9 cellular contexts compared by ENCODE assay signal in genomic region chr13:40653558-40654318, GRCh38. TPM values are rescaled to one million over a fixed set of nuclear protein-coding genes. Genes with fewer than 3 reads are reported as not detected.
DNase-seq lines count a peak whose midpoint lies in the region; ATAC-seq and TF ChIP-seq lines count a peak whose summit lies in the region.
"Had no signal": no experiment of that assay in that cellular context is flagged by ENCODE, and none has a peak within 500 bp of the region (broad histone marks: within the 10 kb centered on the region; RNA-seq: fewer than 3 reads in every experiment).

No MANE protein-coding gene starts in this region.

- H3K4me3 Mint-ChIP-seq in activated CD4-positive, alpha-beta T cell treated with anti-CD3 and anti-CD28 coated beads for 36 hours = peak overlapping the region; percentile 38
- peak overlapping the region; percentile 78 for H3K4me3 Mint-ChIP-seq in stimulated activated memory B cell treated with anti-CD40 and anti-IgM and Interleukin-4, amounts not matched to agents 10 μg/mL and 1 μg/mL and 100 μg/mL, for 72 hours

- no peaks in the 10 kb centered on the region; the same call in 1 of the 2 replicates for H4K20me1 ChIP-seq in OCI-LY7 (ENCODE audit: insufficient read depth, low read length)

- intact Hi-C loops in activated CD4-positive, alpha-beta T cell treated with anti-CD3 and anti-CD28 coated beads for 36 hours (cut with DNase I, micrococcal nuclease) = loop anchor here (1.0 to 5.0 kb wide), 3 partner anchors 9 to 551 kb away; no protein-coding TSS in a partner anchor
- intact Hi-C loops in OCI-LY7 (cut with micrococcal nuclease; ENCODE audit: unreplicated experiment) = loop anchor here (2.0 to 5.0 kb wide), 3 partner anchors 65 to 526 kb away; no protein-coding TSS in a partner anchor
- intact Hi-C loops in sciatic nerve (cut with DNase I) = no loop called here

- H3K4me2 ChIP-seq in OCI-LY7 (ENCODE audit: low read length) = peak overlapping the region; percentile 81

- peaks cover 95% of the 10 kb centered on the region for H3K4me1 ChIP-seq in OCI-LY7 (ENCODE audit: insufficient read depth, low read length, poor library complexity, severe bottlenecking)
- H3K4me1 ChIP-seq in effector memory CD4-positive, alpha-beta T cell (ENCODE audit: control insufficient read depth, insufficient read depth, low read length, poor library complexity, severe bottlenecking) = peaks cover 46% of the 10 kb centered on the region

- H3K9me2 ChIP-seq in OCI-LY7 (ENCODE audit: insufficient read depth, low read length) = no peaks in the 10 kb centered on the region

- H3K9me3 Mint-ChIP-seq in activated CD4-positive, alpha-beta T cell treated with anti-CD3 and anti-CD28 coated beads for 36 hours (ENCODE audit: low read depth) = peaks cover 4% of the 10 kb centered on the region
- H3K9me3 Mint-ChIP-seq in stimulated activated memory B cell treated with anti-CD40 and anti-IgM and Interleukin-4, amounts not matched to agents 10 μg/mL and 1 μg/mL and 100 μg/mL, for 72 hours = no peaks in the 10 kb centered on the region

- peaks cover 34% of the 10 kb centered on the region for H3K36me3 ChIP-seq in OCI-LY7 (ENCODE audit: insufficient read depth, low read length)
- H3K36me3 ChIP-seq in effector memory CD4-positive, alpha-beta T cell (ENCODE audit: control insufficient read depth, insufficient read depth, low read length) = no peaks in the 10 kb centered on the region

- peak; percentile 38 for DNase-seq in activated CD4-positive, alpha-beta T cell treated with anti-CD3 and anti-CD28 coated beads for 36 hours
- no peak for DNase-seq in activated CD4-positive, alpha-beta T cell treated with anti-CD3 and anti-CD28 coated beads, Interleukin-2, amount 50 U/mL, for 1 hour
- peak; percentile 58 for DNase-seq in OCI-LY7 (ENCODE audit: low spot score)
- DNase-seq in effector memory CD4-positive, alpha-beta T cell = no peak
- DNase-seq in NCI-H2171 treated with DMSO at 0.1 percent for 48 hours (lab: John Stamatoyannopoulos, UW) = no peak
- DNase-seq in sciatic nerve (ENCODE audit: low spot score) = no peak

- ATAC-seq in activated CD4-positive, alpha-beta T cell treated with anti-CD3 and anti-CD28 coated beads for 36 hours = peak; percentile 86
- peak; percentile 56 for ATAC-seq in stimulated activated memory B cell treated with anti-CD40 and anti-IgM and Interleukin-4, amounts not matched to agents 10 μg/mL and 1 μg/mL and 100 μg/mL, for 72 hours
- ATAC-seq in HG03097 (IDR thresholded peaks at IDR 0.05; ENCODE audit: low FRiP score, unreplicated experiment) = no peak
- ATAC-seq in sciatic nerve = no peak
- ATAC-seq: K562 had no signal

- peak overlapping the region; percentile 64 for H3K4me3 ChIP-seq in OCI-LY7 (ENCODE audit: low read depth, low read length, poor library complexity, severe bottlenecking)
- H3K4me3 ChIP-seq in effector memory CD4-positive, alpha-beta T cell (ENCODE audit: insufficient read depth, low read depth, low read length, poor library complexity, severe bottlenecking) = peak overlapping the region; percentile 32
- H3K4me3 ChIP-seq: K562 had no signal

- H3K4me1 Mint-ChIP-seq in activated CD4-positive, alpha-beta T cell treated with anti-CD3 and anti-CD28 coated beads for 36 hours = peaks cover 95% of the 10 kb centered on the region
- H3K4me1 Mint-ChIP-seq in stimulated activated memory B cell treated with anti-CD40 and anti-IgM and Interleukin-4, amounts not matched to agents 10 μg/mL and 1 μg/mL and 100 μg/mL, for 72 hours = peaks cover 77% of the 10 kb centered on the region

- peaks cover 100% of the 10 kb centered on the region for H3K79me2 ChIP-seq in OCI-LY7 (ENCODE audit: insufficient read depth, low read depth, low read length)

- H3K27ac Mint-ChIP-seq in activated CD4-positive, alpha-beta T cell treated with anti-CD3 and anti-CD28 coated beads for 36 hours = peak overlapping the region; percentile 87
- peak overlapping the region; percentile 91 for H3K27ac Mint-ChIP-seq in stimulated activated memory B cell treated with anti-CD40 and anti-IgM and Interleukin-4, amounts not matched to agents 10 μg/mL and 1 μg/mL and 100 μg/mL, for 72 hours

- H2AFZ ChIP-seq in OCI-LY7 (ENCODE audit: low read length) = no peak overlapping the region; the same call in 1 of the 2 replicates

- H3K9me3 ChIP-seq in OCI-LY7 (ENCODE audit: low read length) = peaks cover 3% of the 10 kb centered on the region; the same call in 1 of the 2 replicates
- H3K9me3 ChIP-seq in effector memory CD4-positive, alpha-beta T cell (ENCODE audit: control insufficient read depth, low read length) = no peaks in the 10 kb centered on the region

- TF ChIP-seq CTCF in OCI-LY7 (conservative IDR thresholded peaks at IDR 0.05; ENCODE audit: low read length) = no peak; the same call in 1 of the 2 replicates

- H3K27me3 Mint-ChIP-seq in activated CD4-positive, alpha-beta T cell treated with anti-CD3 and anti-CD28 coated beads for 36 hours = no peaks in the 10 kb centered on the region
- no peaks in the 10 kb centered on the region for H3K27me3 Mint-ChIP-seq in stimulated activated memory B cell treated with anti-CD40 and anti-IgM and Interleukin-4, amounts not matched to agents 10 μg/mL and 1 μg/mL and 100 μg/mL, for 72 hours

- BruUV-seq in OCI-LY7 (replicated peaks; lab: Mats Ljungman, UMichigan) = no TSS peak

- POLR2A ChIA-PET in activated CD4-positive, alpha-beta T cell treated with anti-CD3 and anti-CD28 coated beads for 36 hours (lab: Charles Lee) = interaction anchor here (0.6 to 1.4 kb wide), 6 partner anchors 9 to 216 kb away, joined by 3 to 7 read pairs (median 4); no protein-coding TSS in a partner anchor
- POLR2A ChIA-PET in OCI-LY7 (lab: Charles Lee) = interaction anchor here (0.6 to 2.4 kb wide), 15 partner anchors 9 to 969 kb away, joined by 3 to 18 read pairs (median 3); no protein-coding TSS in a partner anchor

- peak overlapping the region; percentile 96 for H3K27ac ChIP-seq in OCI-LY7 (ENCODE audit: low read depth, low read length, poor library complexity, severe bottlenecking)
- H3K27ac ChIP-seq in effector memory CD4-positive, alpha-beta T cell (ENCODE audit: insufficient read depth, low read length, poor library complexity, severe bottlenecking) = peak overlapping the region; percentile 52

- peaks cover 40% of the 10 kb centered on the region for H3K36me3 Mint-ChIP-seq in activated CD4-positive, alpha-beta T cell treated with anti-CD3 and anti-CD28 coated beads for 36 hours (ENCODE audit: low read depth)
- H3K36me3 Mint-ChIP-seq in stimulated activated memory B cell treated with anti-CD40 and anti-IgM and Interleukin-4, amounts not matched to agents 10 μg/mL and 1 μg/mL and 100 μg/mL, for 72 hours = peaks cover 13% of the 10 kb centered on the region

- H3K27me3 ChIP-seq in effector memory CD4-positive, alpha-beta T cell (replicated peaks; ENCODE audit: control insufficient read depth, insufficient read depth, low read length, poor library complexity, severe bottlenecking) = no peaks in the 10 kb centered on the region

- CTCF ChIA-PET in activated CD4-positive, alpha-beta T cell treated with anti-CD3 and anti-CD28 coated beads for 36 hours (lab: Charles Lee) = interaction anchor here (1.0 to 2.2 kb wide), 7 partner anchors 10 to 711 kb away, joined by 3 to 8 read pairs (median 4); no protein-coding TSS in a partner anchor
- CTCF ChIA-PET in OCI-LY7 (lab: Charles Lee; ENCODE audit: unreplicated experiment) = interaction anchor here (1.0 to 1.2 kb wide), 4 partner anchors 10 to 166 kb away, joined by 3 to 4 read pairs (median 3); no protein-coding TSS in a partner anchor

RNA-seq across cellular contexts. Expression of gene FOXO1, which starts 12.7 kb away (rescaled TPM):
- 10 to 100 TPM; 37.5 to 42.5 TPM for total RNA-seq in activated CD4-positive, alpha-beta T cell treated with anti-CD3 and anti-CD28 coated beads for 36 hours
- 24.0 and 29.2 TPM in 2 replicates for total RNA-seq in OCI-LY7 (2014; rRNA removed; shearing (Covaris generic))
- total RNA-seq in OCI-LY7 (2022) = 42.1 and 46.5 TPM in 2 replicates
- total RNA-seq in sciatic nerve = 57.5 TPM

Comparison
In these comparisons a context has a peak if more than half of its experiments do, and no peak if none do; other contexts are left out.
1. DNase-seq: peak in activated CD4-positive, alpha-beta T cell treated with anti-CD3 and anti-CD28 coated beads for 36 hours (single experiment) and OCI-LY7 (single experiment); none in activated CD4-positive, alpha-beta T cell treated with anti-CD3 and anti-CD28 coated beads, Interleukin-2, amount 50 U/mL, for 1 hour (single experiment), effector memory CD4-positive, alpha-beta T cell (0 of 3), NCI-H2171 treated with DMSO at 0.1 percent for 48 hours (single experiment) and sciatic nerve (single experiment).
2. ATAC-seq: peak in activated CD4-positive, alpha-beta T cell treated with anti-CD3 and anti-CD28 coated beads for 36 hours (single experiment) and stimulated activated memory B cell treated with anti-CD40 and anti-IgM and Interleukin-4, amounts not matched to agents 10 μg/mL and 1 μg/mL and 100 μg/mL, for 72 hours (single experiment); none in HG03097 (single experiment) and sciatic nerve (single experiment).